In genomic region chr1:161080391-161081150, GRCh38 we compare ENCODE assay signal across 15 cellular contexts. TPM values are rescaled to one million over a fixed set of nuclear protein-coding genes. Genes with fewer than 3 reads are reported as not detected.
DNase-seq lines count a peak whose midpoint lies in the region; ATAC-seq and TF ChIP-seq lines count a peak whose summit lies in the region.
"Had no signal": no experiment of that assay in that cellular context is flagged by ENCODE, and none has a peak within 500 bp of the region (broad histone marks: within the 10 kb centered on the region; RNA-seq: fewer than 3 reads in every experiment).

No MANE protein-coding gene starts in this region.

- no peaks in the 10 kb centered on the region for H3K36me3 ChIP-seq in H7 (replicated peaks; ENCODE audit: control insufficient read depth, insufficient read depth, low read length)
- no peaks in the 10 kb centered on the region for H3K36me3 ChIP-seq in adipocyte (ENCODE audit: control insufficient read depth, insufficient read depth, low read length, severe bottlenecking)
- H3K36me3 ChIP-seq: BLaER1, SJSA1 had no signal

- no peaks in the 10 kb centered on the region for H3K9me3 ChIP-seq in adipocyte (ENCODE audit: control insufficient read depth, low read length)
- H3K9me3 ChIP-seq: BLaER1, SJSA1 had no signal

- no peaks in the 10 kb centered on the region for H3K27me3 ChIP-seq in H7 (ENCODE audit: control insufficient read depth, insufficient read depth, low read length)
- no peaks in the 10 kb centered on the region for H3K27me3 ChIP-seq in adipocyte (replicated peaks; ENCODE audit: control insufficient read depth, insufficient read depth, low read length)
- H3K27me3 ChIP-seq: BLaER1, SJSA1 had no signal

- peak overlapping the region; percentile 5 for H3K9ac ChIP-seq in adipocyte (ENCODE audit: low read length)
- H3K9ac ChIP-seq: BLaER1 had no signal

- TF ChIP-seq CTCF in fibroblast of mammary gland (conservative IDR thresholded peaks at IDR 0.05; ENCODE audit: control insufficient read depth, insufficient read depth, low read depth, low read length), result no peak

- peak; percentile 32 for DNase-seq in H7
- DNase-seq in adipocyte (ENCODE audit: low read depth), result peak; percentile 42
- peak; percentile 76 for DNase-seq in fibroblast of mammary gland (ENCODE audit: low read depth)
- no peak for DNase-seq in ureter (ENCODE audit: low spot score)
- DNase-seq in nucleus accumbens (lab: John Stamatoyannopoulos, UW), result no peak
- DNase-seq: activated CD8-positive, alpha-beta T cell treated with anti-CD3 and anti-CD28 coated beads for 36 hours; DND-41 had no signal

- no peak for ATAC-seq in GM21390 (IDR thresholded peaks at IDR 0.05; ENCODE audit: unreplicated experiment)
- ATAC-seq in SK-N-SH treated with all-trans-retinoic acid at 6 μM for 48 hours, result no peak
- ATAC-seq: activated CD8-positive, alpha-beta T cell treated with anti-CD3 and anti-CD28 coated beads for 36 hours had no signal

- peaks cover 47% of the 10 kb centered on the region for H3K4me1 ChIP-seq in adipocyte (ENCODE audit: control insufficient read depth, insufficient read depth, low read length)
- H3K4me1 ChIP-seq: BLaER1 had no signal

- H3K27ac ChIP-seq in skin epidermis, result peak overlapping the region in 17 of 21 experiments; percentile 10 to 91 (median 64)
- H3K27ac ChIP-seq: BLaER1, SJSA1 had no signal

- no peak overlapping the region for H3K4me3 ChIP-seq in H7 (ENCODE audit: insufficient read depth, low read depth, low read length)
- H3K4me3 ChIP-seq in adipocyte (ENCODE audit: low read length), result no peak overlapping the region
- H3K4me3 ChIP-seq in fibroblast of mammary gland (ENCODE audit: control insufficient read depth, low read depth, low read length), result no peak overlapping the region
- no peak overlapping the region for H3K4me3 ChIP-seq in skin epidermis
- H3K4me3 ChIP-seq: BLaER1, SJSA1 had no signal

TF ChIP-seq in SK-N-SH treated with all-trans-retinoic acid at 6 μM for 48 hours, 23 proteins besides CTCF, POLR2A, EP300 and RAD21:
- no peak for TF ChIP-seq ZNF8 (CRISPR knock-in tag; IDR thresholded peaks at IDR 0.05)
- no peak for TF ChIP-seq ARNTL (CRISPR knock-in tag; IDR thresholded peaks at IDR 0.05; ENCODE audit: borderline replicate concordance, low read depth)
- TF ChIP-seq TSHZ2 (CRISPR knock-in tag; IDR thresholded peaks at IDR 0.05), result no peak
- TF ChIP-seq RARB (CRISPR knock-in tag; IDR thresholded peaks at IDR 0.05), result no peak
- no peak for TF ChIP-seq CSRNP3 (CRISPR knock-in tag; IDR thresholded peaks at IDR 0.05)
- TF ChIP-seq ZNF565 (CRISPR knock-in tag; conservative IDR thresholded peaks at IDR 0.05; ENCODE audit: low read depth), result no peak
- TF ChIP-seq TCF4 (CRISPR knock-in tag; IDR thresholded peaks at IDR 0.05; ENCODE audit: borderline replicate concordance), result no peak
TF ChIP-seq in SK-N-SH treated with all-trans-retinoic acid at 6 μM for 48 hours: peak in this region for 0.

RNA-seq across cellular contexts. Expression of gene NECTIN4, which starts 8.8 kb away (rescaled TPM):
- not detected in 2 replicates for total RNA-seq in H7 (2014; rRNA removed; shearing (Covaris generic))
- total RNA-seq in ureter, result 75.6 TPM
- total RNA-seq: activated CD8-positive, alpha-beta T cell treated with anti-CD3 and anti-CD28 coated beads for 36 hours; temporal lobe had no signal

RNA-seq across cellular contexts. Expression of gene ARHGAP30, which starts 10.9 kb away (rescaled TPM):
- total RNA-seq in H7 (2014; rRNA removed; shearing (Covaris generic)), result 0.11 TPM in 1 of 2 replicates, not detected in the other
- total RNA-seq in ureter, result 12.1 TPM
- total RNA-seq: glomerular endothelial cell, pulmonary artery endothelial cell, SJSA1 had no signal

RNA-seq across cellular contexts. Expression of gene KLHDC9, which starts 17.6 kb away (rescaled TPM):
- total RNA-seq in H7 (2014; rRNA removed; shearing (Covaris generic)), result 21.9 and 23.2 TPM in 2 replicates
- 13.0 TPM for total RNA-seq in ureter
- total RNA-seq: SJSA1 had no signal

RNA-seq across cellular contexts. Expression of gene USF1, which starts 34.8 kb away (rescaled TPM):
- total RNA-seq in H7 (2014; rRNA removed; shearing (Covaris generic)), result 169 and 176 TPM in 2 replicates
- 70.7 TPM for total RNA-seq in ureter

RNA-seq across cellular contexts. Expression of gene PFDN2, which starts 37.3 kb away (rescaled TPM):
- total RNA-seq in H7 (2014; rRNA removed; shearing (Covaris generic)), result 46.8 and 60.6 TPM in 2 replicates
- total RNA-seq in ureter, result 39.2 TPM

Comparison
In these comparisons a context has a peak if more than half of its experiments do, and no peak if none do; other contexts are left out.
1. DNase-seq: peak in H7 (single experiment), adipocyte (single experiment) and fibroblast of mammary gland (single experiment); none in ureter (single experiment) and nucleus accumbens (0 of 56).
2. RNA of gene NECTIN4, which starts 8.8 kb away (total RNA-seq): 75.6 TPM in ureter (single experiment); not detected in H7; every median in the first group is over 10 times any median in the second.
3. RNA of gene ARHGAP30, which starts 10.9 kb away (total RNA-seq): 12.1 TPM in ureter (single experiment); 0.11 TPM in H7; every median in the first group is over 10 times any median in the second.